ENCODE assay signal across 19 cellular contexts in the genomic region with DNA sequence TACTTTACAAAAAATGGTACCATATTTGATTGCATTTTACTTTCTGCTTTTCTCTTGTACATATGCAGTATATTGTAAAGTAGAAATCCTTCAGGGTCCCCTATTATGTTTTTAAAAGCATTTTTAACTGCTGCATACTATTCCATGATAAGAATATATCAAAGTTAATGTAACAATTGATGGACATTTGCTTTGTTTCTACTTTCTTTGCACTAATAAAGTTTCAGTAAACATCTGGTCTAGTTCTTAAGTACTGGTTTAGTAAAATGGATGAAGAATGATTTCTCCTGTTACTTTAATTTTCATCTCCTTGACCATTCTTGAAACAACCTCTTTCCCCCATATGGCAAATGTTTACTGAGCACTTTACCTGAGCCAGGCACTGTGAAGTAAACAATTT. TPM values are rescaled to one million over a fixed set of nuclear protein-coding genes. Genes with fewer than 3 reads are reported as not detected.
DNase-seq lines count a peak whose midpoint lies in the region; ATAC-seq and TF ChIP-seq lines count a peak whose summit lies in the region.
"Had no signal": no experiment of that assay in that cellular context is flagged by ENCODE, and none has a peak within 500 bp of the region (broad histone marks: within the 10 kb centered on the region; RNA-seq: fewer than 3 reads in every experiment).

No MANE protein-coding gene starts in this region.

- H3K27me3 Mint-ChIP-seq in activated naive CD4-positive, alpha-beta T cell treated with anti-CD3 and anti-CD28 coated beads for 36 hours (ENCODE audit: low read depth), result no peaks in the 10 kb centered on the region
- no peaks in the 10 kb centered on the region for H3K27me3 Mint-ChIP-seq in central memory CD8-positive, alpha-beta T cell

- H3K4me2 ChIP-seq in OCI-LY1 (ENCODE audit: low read length), result 0 out of 2 replicates have a peak overlapping the region, but pooled peaks have one; percentile 83

- no peak for DNase-seq in activated naive CD4-positive, alpha-beta T cell treated with anti-CD3 and anti-CD28 coated beads for 36 hours
- no peak for DNase-seq in activated naive CD4-positive, alpha-beta T cell treated with anti-CD3 and anti-CD28 coated beads, Interleukin-2, amount 50 U/mL, for 72 hours (ENCODE audit: low spot score in 2 of 2)
- DNase-seq in central memory CD8-positive, alpha-beta T cell (ENCODE audit: low spot score in 2 of 2), result no peak
- DNase-seq in stimulated activated effector memory CD8-positive, alpha-beta T cell treated with anti-CD3 and anti-CD28 coated beads, Interleukin-12 subunit alpha, Interleukin-12 subunit beta, amount 100 ng/mL, for 72 hours (ENCODE audit: low spot score in 2 of 2), result no peak
- DNase-seq in thyroid gland, result no peak
- DNase-seq: cerebellar nuclear complex; DMS79; foreskin fibroblast; H9; IMR-90; NCI-H1092 treated with DMSO at 0.1 percent for 48 hours; NCI-H2171; right cardiac atrium; SIG-M5; stimulated activated CD4-positive, alpha-beta T cell treated with anti-CD3 and anti-CD28 coated beads, Interleukin-1b, Interleukin-23, amount 100 ng/mL, for 48 hours had no signal

- no peak for TF ChIP-seq POLR2A in thyroid gland (IDR thresholded peaks at IDR 0.05)

- H3K36me3 Mint-ChIP-seq in activated naive CD4-positive, alpha-beta T cell treated with anti-CD3 and anti-CD28 coated beads for 36 hours (ENCODE audit: low read depth), result peaks cover 1% of the 10 kb centered on the region
- peaks cover 8 to 16% of the 10 kb centered on the region in 2 donors for H3K36me3 Mint-ChIP-seq in activated naive CD4-positive, alpha-beta T cell treated with anti-CD3 and anti-CD28 coated beads, Interleukin-2, amount 50 U/mL, for 72 hours
- peaks cover 10% of the 10 kb centered on the region for H3K36me3 Mint-ChIP-seq in central memory CD8-positive, alpha-beta T cell (ENCODE audit: insufficient read depth)
- H3K36me3 Mint-ChIP-seq in stimulated activated effector memory CD8-positive, alpha-beta T cell treated with anti-CD3 and anti-CD28 coated beads, Interleukin-12 subunit alpha, Interleukin-12 subunit beta, amount 100 ng/mL, for 72 hours, result no peaks in the 10 kb centered on the region

- no peaks in the 10 kb centered on the region for H3K9me3 Mint-ChIP-seq in activated naive CD4-positive, alpha-beta T cell treated with anti-CD3 and anti-CD28 coated beads for 36 hours
- H3K9me3 Mint-ChIP-seq in activated naive CD4-positive, alpha-beta T cell treated with anti-CD3 and anti-CD28 coated beads, Interleukin-2, amount 50 U/mL, for 72 hours, result no peaks in the 10 kb centered on the region
- H3K9me3 Mint-ChIP-seq in central memory CD8-positive, alpha-beta T cell, result no peaks in the 10 kb centered on the region
- no peaks in the 10 kb centered on the region for H3K9me3 Mint-ChIP-seq in stimulated activated effector memory CD8-positive, alpha-beta T cell treated with anti-CD3 and anti-CD28 coated beads, Interleukin-12 subunit alpha, Interleukin-12 subunit beta, amount 100 ng/mL, for 72 hours

- ATAC-seq in activated naive CD4-positive, alpha-beta T cell treated with anti-CD3 and anti-CD28 coated beads, Interleukin-2, amount 50 U/mL, for 72 hours, result no peak
- ATAC-seq in central memory CD8-positive, alpha-beta T cell (replicated peaks; ENCODE audit: extremely low read depth, poor library complexity, severe bottlenecking), result no peak
- ATAC-seq in stimulated activated effector memory CD8-positive, alpha-beta T cell treated with anti-CD3 and anti-CD28 coated beads, Interleukin-12 subunit alpha, Interleukin-12 subunit beta, amount 100 ng/mL, for 72 hours, result no peak
- ATAC-seq in HG03280 (IDR thresholded peaks at IDR 0.05; ENCODE audit: unreplicated experiment) (no peak), HG02610 (IDR thresholded peaks at IDR 0.05; ENCODE audit: unreplicated experiment) (no peak)
- ATAC-seq: right cardiac atrium had no signal

- no peak overlapping the region for H3K9ac ChIP-seq in OCI-LY1 (ENCODE audit: low read length)

- H3K4me3 ChIP-seq in OCI-LY1 (ENCODE audit: low read depth, low read length, poor library complexity, severe bottlenecking), result no peak overlapping the region
- no peak overlapping the region for H3K4me3 ChIP-seq in thyroid gland (replicated peaks in 1 of 3)

- CTCF ChIA-PET in activated naive CD4-positive, alpha-beta T cell treated with anti-CD3 and anti-CD28 coated beads for 36 hours (lab: Charles Lee), result no interaction called here

- H3K4me1 Mint-ChIP-seq in activated naive CD4-positive, alpha-beta T cell treated with anti-CD3 and anti-CD28 coated beads for 36 hours (ENCODE audit: low read depth), result peaks cover 30% of the 10 kb centered on the region
- H3K4me1 Mint-ChIP-seq in central memory CD8-positive, alpha-beta T cell, result peaks cover 34% of the 10 kb centered on the region
- H3K4me1 Mint-ChIP-seq in stimulated activated effector memory CD8-positive, alpha-beta T cell treated with anti-CD3 and anti-CD28 coated beads, Interleukin-12 subunit alpha, Interleukin-12 subunit beta, amount 100 ng/mL, for 72 hours, result peaks cover 30% of the 10 kb centered on the region

- peak overlapping the region; percentile 0 for H3K4me3 Mint-ChIP-seq in activated naive CD4-positive, alpha-beta T cell treated with anti-CD3 and anti-CD28 coated beads for 36 hours
- peak overlapping the region; percentile 91 for H3K4me3 Mint-ChIP-seq in central memory CD8-positive, alpha-beta T cell
- H3K4me3 Mint-ChIP-seq in stimulated activated effector memory CD8-positive, alpha-beta T cell treated with anti-CD3 and anti-CD28 coated beads, Interleukin-12 subunit alpha, Interleukin-12 subunit beta, amount 100 ng/mL, for 72 hours, result peak overlapping the region; percentile 93

- H3F3A ChIP-seq in OCI-LY1 (ENCODE audit: insufficient read depth, low read length), result no peaks in the 10 kb centered on the region

- TF ChIP-seq CTCF in OCI-LY1 (IDR thresholded peaks at IDR 0.05; ENCODE audit: low read length) (no peak), thyroid gland (IDR thresholded peaks at IDR 0.05) (no peak)

- no peaks in the 10 kb centered on the region for H3K9me2 ChIP-seq in OCI-LY1 (ENCODE audit: low read depth, low read length)

- no peaks in the 10 kb centered on the region for H3K36me3 ChIP-seq in OCI-LY1 (ENCODE audit: insufficient read depth, low read length)
- no peaks in the 10 kb centered on the region for H3K36me3 ChIP-seq in thyroid gland
- H3K36me3 ChIP-seq: tibial nerve had no signal

- no peak overlapping the region for H2AFZ ChIP-seq in OCI-LY1 (ENCODE audit: low read length)

- no peaks in the 10 kb centered on the region for H3K27me3 ChIP-seq in OCI-LY1 (ENCODE audit: insufficient read depth, low read length)
- H3K27me3 ChIP-seq in thyroid gland, result no peaks in the 10 kb centered on the region
- H3K27me3 ChIP-seq: tibial nerve had no signal

- intact Hi-C loops in activated naive CD4-positive, alpha-beta T cell treated with anti-CD3 and anti-CD28 coated beads for 36 hours (cut with micrococcal nuclease), result loop anchor here (5.0 to 10.0 kb wide), 5 partner anchors 187 to 1155 kb away; partner anchors contain the start of genes POU3F3, TGFBRAP1 and UXS1
- intact Hi-C loops in thyroid gland (cut with DNase I), result no loop called here

- H3K27ac ChIP-seq in OCI-LY1 (ENCODE audit: low read depth, low read length, poor library complexity, severe bottlenecking), result no peak overlapping the region
- H3K27ac ChIP-seq in thyroid gland, result no peak overlapping the region
- H3K27ac ChIP-seq: tibial nerve had no signal

- peaks cover 39% of the 10 kb centered on the region for H3K79me2 ChIP-seq in OCI-LY1 (ENCODE audit: insufficient read depth, low read length)

- no peaks in the 10 kb centered on the region for H4K20me1 ChIP-seq in OCI-LY1 (ENCODE audit: insufficient read depth, low read length)

- no peak overlapping the region for H3K27ac Mint-ChIP-seq in activated naive CD4-positive, alpha-beta T cell treated with anti-CD3 and anti-CD28 coated beads for 36 hours
- H3K27ac Mint-ChIP-seq in activated naive CD4-positive, alpha-beta T cell treated with anti-CD3 and anti-CD28 coated beads, Interleukin-2, amount 50 U/mL, for 72 hours, result no peak overlapping the region
- no peak overlapping the region for H3K27ac Mint-ChIP-seq in central memory CD8-positive, alpha-beta T cell (ENCODE audit: low read depth)
- H3K27ac Mint-ChIP-seq in stimulated activated effector memory CD8-positive, alpha-beta T cell treated with anti-CD3 and anti-CD28 coated beads, Interleukin-12 subunit alpha, Interleukin-12 subunit beta, amount 100 ng/mL, for 72 hours, result no peak overlapping the region

- H3K9me3 ChIP-seq in OCI-LY1 (ENCODE audit: low read length) (no peaks in the 10 kb centered on the region), thyroid gland (no peaks in the 10 kb centered on the region)
- H3K9me3 ChIP-seq: tibial nerve had no signal

- H3K4me1 ChIP-seq in OCI-LY1 (ENCODE audit: insufficient read depth, low read length, severe bottlenecking) (peaks cover 37% of the 10 kb centered on the region), thyroid gland (peaks cover 7 to 14% of the 10 kb centered on the region in 2 donors)

RNA-seq across cellular contexts. Expression of gene MRPS9, which starts 1.7 kb away (rescaled TPM):
- 10 to 100 TPM; 42.1 to 45.3 TPM for total RNA-seq in activated naive CD4-positive, alpha-beta T cell treated with anti-CD3 and anti-CD28 coated beads for 36 hours
- 10 to 100 TPM; 36.0 to 36.8 TPM for total RNA-seq in activated naive CD4-positive, alpha-beta T cell treated with anti-CD3 and anti-CD28 coated beads, Interleukin-2, amount 50 U/mL, for 72 hours
- 10 to 100 TPM; 20.1 to 26.5 (median 21.5) TPM for total RNA-seq in thyroid gland

Comparison
In these comparisons a context has a peak if more than half of its experiments do, and no peak if none do; other contexts are left out.
1. H3K4me3 Mint-ChIP-seq: peak in every context shown above with its lines; median percentile 93 in stimulated activated effector memory CD8-positive, alpha-beta T cell treated with anti-CD3 and anti-CD28 coated beads, Interleukin-12 subunit alpha, Interleukin-12 subunit beta, amount 100 ng/mL, for 72 hours; 91 in central memory CD8-positive, alpha-beta T cell; 0 in activated naive CD4-positive, alpha-beta T cell treated with anti-CD3 and anti-CD28 coated beads for 36 hours.